ENCODE assay signal across 23 cellular contexts in genomic region chr9:89754223-89754622, GRCh38.
"Had no signal": no experiment of that assay in that cellular context is flagged by ENCODE, and none has a peak within 500 bp of the region (broad histone marks: within the 10 kb centered on the region; RNA-seq: fewer than 3 reads in every experiment).

No MANE protein-coding gene starts in this region.

- H3K27ac ChIP-seq: colonic mucosa, epithelial cell of prostate, gastrocnemius medialis, left ventricle myocardium inferior, lower lobe of right lung, parathyroid adenoma, psoas muscle, sigmoid colon, stomach, thyroid gland had no signal

- H3K27ac Mint-ChIP-seq: dendritic cell treated with granulocyte-macrophage colony-stimulating factor and Interleukin-4, amounts not matched to agents 40 ng/mL and 50 ng/mL, for 4 days; endodermal cell; natural killer cell; type B pancreatic cell had no signal

- H3K9me3 ChIP-seq: colonic mucosa, gastrocnemius medialis, left ventricle myocardium inferior, lower lobe of right lung, psoas muscle, sigmoid colon, stomach, thyroid gland had no signal

- H3K4me3 Mint-ChIP-seq: dendritic cell treated with granulocyte-macrophage colony-stimulating factor and Interleukin-4, amounts not matched to agents 40 ng/mL and 50 ng/mL, for 4 days; endodermal cell; natural killer cell; type B pancreatic cell had no signal

- H3K36me3 ChIP-seq: colonic mucosa, gastrocnemius medialis, left ventricle myocardium inferior, lower lobe of right lung, sigmoid colon, stomach, thyroid gland had no signal

- H2AFZ ChIP-seq: parathyroid adenoma had no signal

- H3K27me3 ChIP-seq: colonic mucosa, gastrocnemius medialis, sigmoid colon, stomach, thyroid gland had no signal

- DNase-seq: colonic mucosa; effector CD8-positive, alpha-beta T cell; endodermal cell; foreskin fibroblast; gastrocnemius medialis; head of caudate nucleus; left cardiac atrium; left ventricle myocardium inferior; lower lobe of right lung; natural killer cell; psoas muscle; right cardiac atrium; sigmoid colon; stimulated activated CD4-positive, alpha-beta T cell treated with anti-CD3 and anti-CD28 coated beads, Interleukin-2, amount 100 ng/mL, for 48 hours; stimulated activated CD8-positive, alpha-beta memory T cell treated with anti-CD3 and anti-CD28 coated beads, Interleukin-4, amount 100 ng/mL, for 48 hours; stimulated activated naive CD4-positive, alpha-beta T cell treated with Interleukin-2 at 50 U/mL for 16 hours; stomach; thyroid gland had no signal

- H3K4me3 ChIP-seq: colonic mucosa, gastrocnemius medialis, left ventricle myocardium inferior, lower lobe of right lung, psoas muscle, sigmoid colon, stomach, thyroid gland had no signal

- ATAC-seq: esophagus mucosa, gastrocnemius medialis, left cardiac atrium, lower lobe of right lung, natural killer cell, psoas muscle, right cardiac atrium had no signal

- H3K9me3 Mint-ChIP-seq: dendritic cell treated with granulocyte-macrophage colony-stimulating factor and Interleukin-4, amounts not matched to agents 40 ng/mL and 50 ng/mL, for 4 days; endodermal cell; natural killer cell; type B pancreatic cell had no signal

- H3K36me3 Mint-ChIP-seq: natural killer cell, type B pancreatic cell had no signal

- H3K4me1 ChIP-seq: colonic mucosa, lower lobe of right lung had no signal

- H3K27me3 Mint-ChIP-seq: type B pancreatic cell had no signal

- H3K9ac ChIP-seq: parathyroid adenoma had no signal
